11 cellular contexts compared by ENCODE assay signal in the genomic region with DNA sequence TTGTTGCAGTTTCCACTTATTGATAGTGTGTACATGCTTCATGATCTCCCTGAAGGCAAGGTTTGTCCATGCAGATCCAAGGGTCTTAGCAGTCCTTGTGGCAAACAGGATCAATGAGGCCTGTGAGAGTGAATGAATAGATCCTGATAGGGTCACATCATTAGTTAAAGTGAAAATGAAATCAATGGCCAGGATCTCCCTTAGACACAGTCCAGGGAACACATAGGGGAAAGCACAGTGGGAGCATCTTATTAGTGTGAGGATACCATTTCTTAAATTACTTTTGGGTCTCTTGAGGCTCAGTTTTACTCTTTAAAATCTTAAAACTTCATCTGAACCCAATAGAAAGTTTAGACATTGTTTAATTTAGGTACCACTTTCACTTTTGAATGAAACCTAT. TPM values are rescaled to one million over a fixed set of nuclear protein-coding genes. Genes with fewer than 3 reads are reported as not detected.
"Had no signal": no experiment of that assay in that cellular context is flagged by ENCODE, and none has a peak within 500 bp of the region (broad histone marks: within the 10 kb centered on the region; RNA-seq: fewer than 3 reads in every experiment).

No MANE protein-coding gene starts in this region.

- ATAC-seq: GM23338, K562 had no signal

- FAIRE-seq: H1, H54, HTR-8/SVneo, K562 had no signal

- H3K4me3 ChIP-seq: GM23338, K562 had no signal

- DNase-seq: H9, HCEC 1CT, IMR-90, Kasumi-1, KG1 had no signal

- H2AFZ ChIP-seq: GM23338 had no signal

- H3K4me2 ChIP-seq: GM23338 had no signal

RNA-seq across cellular contexts. Expression of gene ARHGAP6, which starts 59.3 kb away (rescaled TPM):
- total RNA-seq: HT-29 had no signal
